In genomic region chr9:89447416-89447815, GRCh38 we compare ENCODE assay signal across 1 cellular context.
TF ChIP-seq lines count a peak whose summit lies in the region.

No MANE protein-coding gene starts in this region.

TF ChIP-seq in H1, 55 proteins besides CTCF, POLR2A, EP300 and RAD21:
- TF ChIP-seq, protein P1, sequence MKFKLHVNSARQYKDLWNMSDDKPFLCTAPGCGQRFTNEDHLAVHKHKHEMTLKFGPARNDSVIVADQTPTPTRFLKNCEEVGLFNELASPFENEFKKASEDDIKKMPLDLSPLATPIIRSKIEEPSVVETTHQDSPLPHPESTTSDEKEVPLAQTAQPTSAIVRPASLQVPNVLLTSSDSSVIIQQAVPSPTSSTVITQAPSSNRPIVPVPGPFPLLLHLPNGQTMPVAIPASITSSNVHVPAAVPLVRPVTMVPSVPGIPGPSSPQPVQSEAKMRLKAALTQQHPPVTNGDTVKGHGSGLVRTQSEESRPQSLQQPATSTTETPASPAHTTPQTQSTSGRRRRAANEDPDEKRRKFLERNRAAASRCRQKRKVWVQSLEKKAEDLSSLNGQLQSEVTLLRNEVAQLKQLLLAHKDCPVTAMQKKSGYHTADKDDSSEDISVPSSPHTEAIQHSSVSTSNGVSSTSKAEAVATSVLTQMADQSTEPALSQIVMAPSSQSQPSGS (IDR thresholded peaks at IDR 0.05; ENCODE audit: low read length), result no peak
- no peak for TF ChIP-seq TCF12 (IDR thresholded peaks at IDR 0.05; ENCODE audit: low read depth, low read length)
- TF ChIP-seq JUN (IDR thresholded peaks at IDR 0.05; ENCODE audit: low read depth, low read length), result no peak
- TF ChIP-seq NRF1 (IDR thresholded peaks at IDR 0.05; ENCODE audit: low read depth, low read length), result no peak
- no peak for TF ChIP-seq HDAC6 (IDR thresholded peaks at IDR 0.05; ENCODE audit: low read depth, low read length)
- TF ChIP-seq, protein P2, sequence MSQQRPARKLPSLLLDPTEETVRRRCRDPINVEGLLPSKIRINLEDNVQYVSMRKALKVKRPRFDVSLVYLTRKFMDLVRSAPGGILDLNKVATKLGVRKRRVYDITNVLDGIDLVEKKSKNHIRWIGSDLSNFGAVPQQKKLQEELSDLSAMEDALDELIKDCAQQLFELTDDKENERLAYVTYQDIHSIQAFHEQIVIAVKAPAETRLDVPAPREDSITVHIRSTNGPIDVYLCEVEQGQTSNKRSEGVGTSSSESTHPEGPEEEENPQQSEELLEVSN (IDR thresholded peaks at IDR 0.05), result no peak
- no peak for TF ChIP-seq JUND (IDR thresholded peaks at IDR 0.05; ENCODE audit: low read length)
- TF ChIP-seq FOSL1 (IDR thresholded peaks at IDR 0.05; ENCODE audit: insufficient read depth, low read depth, low read length), result no peak
- TF ChIP-seq SUZ12 (IDR thresholded peaks at IDR 0.05; ENCODE audit: low read length), result no peak
- no peak for TF ChIP-seq SIN3A (conservative IDR thresholded peaks at IDR 0.05 in 1 of 2, IDR thresholded peaks at IDR 0.05 in 1 of 2; ENCODE audit: low read depth in 1 of 2, low read length in 2 of 2)
- no peak for TF ChIP-seq RNF2 (IDR thresholded peaks at IDR 0.05; ENCODE audit: borderline replicate concordance, low read depth, low read length, missing control alignments, poor library complexity, severe bottlenecking)
- TF ChIP-seq RXRA (IDR thresholded peaks at IDR 0.05; ENCODE audit: insufficient read depth, low read depth, low read length), result no peak
- TF ChIP-seq POLR2AphosphoS5 (IDR thresholded peaks at IDR 0.05; ENCODE audit: low read depth, low read length), result no peak
- TF ChIP-seq NANOG (IDR thresholded peaks at IDR 0.05; ENCODE audit: insufficient read depth, low read depth, low read length, poor library complexity, severe bottlenecking), result no peak
- no peak for TF ChIP-seq HDAC2 (IDR thresholded peaks at IDR 0.05; ENCODE audit: borderline replicate concordance in 1 of 2, low read depth in 2 of 2, low read length in 2 of 2)
- no peak for TF ChIP-seq CHD7 (IDR thresholded peaks at IDR 0.05; ENCODE audit: insufficient replicate concordance, low read length)
TF ChIP-seq in H1: peak in this region for 0.
